Comparison of ENCODE assay signal across 12 cellular contexts in the genomic region with DNA sequence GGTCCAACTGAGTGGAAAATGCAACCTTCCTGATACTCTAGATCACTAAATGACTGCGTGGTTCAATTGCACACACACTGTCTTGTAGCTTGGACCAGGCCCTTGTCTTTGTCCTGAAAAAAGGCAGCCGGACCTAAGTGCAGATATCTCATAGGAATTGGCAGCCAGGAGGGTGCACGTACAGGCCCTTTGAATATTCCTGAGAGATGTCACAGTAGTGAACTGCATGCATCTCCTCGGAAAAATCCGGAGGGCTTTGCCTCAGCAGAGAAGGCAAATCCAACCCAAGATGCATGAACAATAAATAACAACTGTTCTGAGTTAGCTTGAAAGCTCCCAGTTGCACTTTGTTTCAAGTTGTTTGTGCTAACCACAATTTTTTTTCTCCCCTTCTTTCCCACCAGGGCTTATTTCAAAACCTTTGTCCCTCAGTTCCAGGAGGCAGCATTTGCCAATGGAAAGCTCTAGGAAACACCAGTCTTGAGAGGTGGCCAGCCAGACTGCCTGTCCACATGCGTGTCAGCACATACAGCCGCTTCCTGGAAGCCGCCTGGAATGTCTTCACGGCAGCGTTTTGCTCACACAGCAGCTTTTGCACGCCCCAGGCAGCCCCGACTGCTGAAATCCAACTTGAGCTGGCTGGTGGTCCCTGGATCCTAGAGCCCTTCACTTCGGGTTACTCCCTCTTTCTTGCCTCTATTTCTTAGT. TPM values are rescaled to one million over a fixed set of nuclear protein-coding genes. Genes with fewer than 3 reads are reported as not detected.
A peak's percentile ranks its signal among the peaks of the same experiment; 100 is the strongest.
DNase-seq lines count a peak whose midpoint lies in the region; ATAC-seq and TF ChIP-seq lines count a peak whose summit lies in the region.
"Had no signal": no experiment of that assay in that cellular context is flagged by ENCODE, and none has a peak within 500 bp of the region (broad histone marks: within the 10 kb centered on the region; RNA-seq: fewer than 3 reads in every experiment).

No MANE protein-coding gene starts in this region.

- no peaks in the 10 kb centered on the region for H3K27me3 Mint-ChIP-seq in CD4-positive, alpha-beta T cell

- no peak for TF ChIP-seq CTCF in CD4-positive, alpha-beta T cell (IDR thresholded peaks at IDR 0.05)
- TF ChIP-seq CTCF in ascending aorta (IDR thresholded peaks at IDR 0.05): no peak
- TF ChIP-seq CTCF in heart right ventricle (IDR thresholded peaks at IDR 0.05): no peak
- no peak for TF ChIP-seq CTCF in retinal pigment epithelial cell (conservative IDR thresholded peaks at IDR 0.05; ENCODE audit: low read depth, low read length)

- H3K27me3 ChIP-seq in CD4-positive, alpha-beta T cell (ENCODE audit: control insufficient read depth, insufficient read depth, low read length): no peaks in the 10 kb centered on the region
- H3K27me3 ChIP-seq in ascending aorta (no peaks in the 10 kb centered on the region), heart right ventricle (no peaks in the 10 kb centered on the region)

- no peak for ATAC-seq in CD4-positive, alpha-beta T cell (ENCODE audit: poor library complexity)
- ATAC-seq in heart right ventricle (peak in 6 of 8 donors; percentile 18 to 64 (median 37)), HG02938 (IDR thresholded peaks at IDR 0.05; ENCODE audit: unreplicated experiment) (no peak)
- ATAC-seq: activated CD4-positive, CD25-positive, alpha-beta regulatory T cell treated with anti-CD3 and anti-CD28 coated beads, Interleukin-2, amount 50 U/mL, for 24 hours had no signal

- H3K36me3 Mint-ChIP-seq in CD4-positive, alpha-beta T cell (ENCODE audit: low read depth): peaks cover 8% of the 10 kb centered on the region

- H3K27ac ChIP-seq in CD4-positive, alpha-beta T cell (ENCODE audit: low read depth, low read length): no peak overlapping the region
- H3K27ac ChIP-seq in ascending aorta: peak overlapping the region; percentile 45 to 57
- H3K27ac ChIP-seq in heart right ventricle: peak overlapping the region; percentile 14 to 77 (median 44)

- H3K4me1 ChIP-seq in ascending aorta (peaks cover 10 to 62% of the 10 kb centered on the region in 2 donors), heart right ventricle (peaks cover 3 to 80% (median 66%) of the 10 kb centered on the region in 9 donors)

- DNase-seq in CD4-positive, alpha-beta T cell: no peak
- DNase-seq in ascending aorta (ENCODE audit: low spot score in 2 of 2) (peak in 1 of 2 donors; percentile 92), heart right ventricle (peak; percentile 47 to 61), retinal pigment epithelial cell (ENCODE audit: low read depth) (peak; percentile 84), NCI-H1105 (lab: John Stamatoyannopoulos, UW) (no peak), GDM1 (lab: John Stamatoyannopoulos, UW) (no peak)
- DNase-seq in stimulated activated CD4-positive, alpha-beta T cell treated with anti-CD3 and anti-CD28 coated beads, Interleukin-1b, Interleukin-23, amount 100 ng/mL, for 48 hours: no peak
- DNase-seq: GOT3; NCI-H2029; stimulated activated CD4-positive, alpha-beta T cell treated with anti-CD3 and anti-CD28 coated beads, Interleukin-4, amount 100 ng/mL, for 4 hours had no signal

- CTCF ChIA-PET in CD4-positive, alpha-beta T cell (lab: Charles Lee): no interaction called here

- no peak overlapping the region for H3K4me3 ChIP-seq in ascending aorta
- H3K4me3 ChIP-seq in heart right ventricle: no peak overlapping the region
- no peak overlapping the region for H3K4me3 ChIP-seq in retinal pigment epithelial cell (ENCODE audit: low read length)

- WGBS in heart right ventricle, 2 donors: 35 to 43% methylated on average over 13 of the region's 13 CpGs

- POLR2A ChIA-PET in CD4-positive, alpha-beta T cell (lab: Charles Lee): interaction anchor here (0.7 kb wide), 1 partner anchor 1498 kb away, joined by 3 read pairs; no protein-coding TSS in a partner anchor

- H3K36me3 ChIP-seq in ascending aorta: no peaks in the 10 kb centered on the region
- peaks cover 0 to 10% (median 0%) of the 10 kb centered on the region in 9 donors for H3K36me3 ChIP-seq in heart right ventricle

- H3K4me3 Mint-ChIP-seq in CD4-positive, alpha-beta T cell: no peak overlapping the region

- no peaks in the 10 kb centered on the region for H3K4me1 Mint-ChIP-seq in CD4-positive, alpha-beta T cell (ENCODE audit: low read depth)

- no peaks in the 10 kb centered on the region for H3K9me3 Mint-ChIP-seq in CD4-positive, alpha-beta T cell

- H3K27ac Mint-ChIP-seq in CD4-positive, alpha-beta T cell: peak overlapping the region; percentile 27

- no peaks in the 10 kb centered on the region for H3K9me3 ChIP-seq in CD4-positive, alpha-beta T cell (ENCODE audit: control insufficient read depth, low read length)
- H3K9me3 ChIP-seq in ascending aorta (no peaks in the 10 kb centered on the region), heart right ventricle (no peaks in the 10 kb centered on the region)

- intact Hi-C loops in CD4-positive, alpha-beta T cell (cut with DNase I, micrococcal nuclease): no loop called here
- intact Hi-C loops in ascending aorta (cut with DNase I) (loop anchor here (1.0 kb wide), 1 partner anchor 53 kb away; no protein-coding TSS in a partner anchor), heart right ventricle (cut with DNase I) (no loop called here)

RNA-seq across cellular contexts. Expression of a gene that starts 54.5 kb away (rescaled TPM):
- 100 to 1,000 TPM; 152 to 155 TPM for total RNA-seq in CD4-positive, alpha-beta T cell
- total RNA-seq in ascending aorta: 185 TPM
- 100 to 1,000 TPM in 1 of 10 donors, 10 to 100 TPM in 9; 29.7 to 182 (median 60.3) TPM for total RNA-seq in heart right ventricle
- 10 to 100 TPM; 16.5 to 24.0 TPM for polyA plus RNA-seq in heart right ventricle

Comparison
In these comparisons a context has a peak if more than half of its experiments do, and no peak if none do; other contexts are left out.
1. ATAC-seq: peak in heart right ventricle (6 of 8); none in CD4-positive, alpha-beta T cell (single experiment) and HG02938 (single experiment).
2. DNase-seq: peak in heart right ventricle (2 of 2) and retinal pigment epithelial cell (single experiment); none in CD4-positive, alpha-beta T cell (0 of 10), stimulated activated CD4-positive, alpha-beta T cell treated with anti-CD3 and anti-CD28 coated beads, Interleukin-1b, Interleukin-23, amount 100 ng/mL, for 48 hours (single experiment), NCI-H1105 (single experiment) and GDM1 (single experiment).